ENCODE assay signal across 10 cellular contexts in genomic region chr17:46921962-46922361, GRCh38. TPM values are rescaled to one million over a fixed set of nuclear protein-coding genes. Genes with fewer than 3 reads are reported as not detected.
DNase-seq lines count a peak whose midpoint lies in the region; ATAC-seq and TF ChIP-seq lines count a peak whose summit lies in the region.
"Not testable (repeated sequence)": the region's sequence is repeated elsewhere in the genome, so short reads cannot be mapped to it uniquely, and the experiment has no call there.
"Had no signal": no experiment of that assay in that cellular context is flagged by ENCODE, and none has a peak within 500 bp of the region (broad histone marks: within the 10 kb centered on the region; RNA-seq: fewer than 3 reads in every experiment).

No MANE protein-coding gene starts in this region.

- not testable (repeated sequence) for TF ChIP-seq CTCF in BJ (IDR thresholded peaks at IDR 0.05; ENCODE audit: insufficient read depth, low read depth, low read length); HFF-Myc (IDR thresholded peaks at IDR 0.05; ENCODE audit: low read depth, low read length, missing control alignments); brain (conservative IDR thresholded peaks at IDR 0.05); gastroesophageal sphincter (IDR thresholded peaks at IDR 0.05)

- H3K9me3 Mint-ChIP-seq in activated T-cell treated with anti-CD3 and anti-CD28 coated beads, Interleukin-2, amount 50 U/mL, for 24 hours; naive B cell; stimulated activated memory B cell treated with anti-CD40 and anti-IgM and Interleukin-4, amounts not matched to agents 10 μg/mL and 1 μg/mL and 100 μg/mL, for 72 hours: not testable (repeated sequence)
- peaks cover 0 to 10% (median 0%) of the 10 kb centered on the region in 5 experiments for H3K9me3 Mint-ChIP-seq in brain

- H3K36me3 Mint-ChIP-seq in activated T-cell treated with anti-CD3 and anti-CD28 coated beads, Interleukin-2, amount 50 U/mL, for 24 hours (ENCODE audit: low read depth) = peaks cover 38% of the 10 kb centered on the region
- H3K36me3 Mint-ChIP-seq in brain; naive B cell; stimulated activated memory B cell treated with anti-CD40 and anti-IgM and Interleukin-4, amounts not matched to agents 10 μg/mL and 1 μg/mL and 100 μg/mL, for 72 hours: not testable (repeated sequence)

- not testable (repeated sequence) for H3K36me3 ChIP-seq in BJ (ENCODE audit: control insufficient read depth, insufficient read depth, low read length); SJCRH30; gastroesophageal sphincter

- H3K27ac ChIP-seq in SJCRH30, gastroesophageal sphincter: not testable (repeated sequence)

- H3K27me3 Mint-ChIP-seq in activated T-cell treated with anti-CD3 and anti-CD28 coated beads, Interleukin-2, amount 50 U/mL, for 24 hours; brain; naive B cell; stimulated activated memory B cell treated with anti-CD40 and anti-IgM and Interleukin-4, amounts not matched to agents 10 μg/mL and 1 μg/mL and 100 μg/mL, for 72 hours: not testable (repeated sequence)

- POLR2A ChIA-PET in BJ (lab: Charles Lee) = not testable (repeated sequence)

- H3K4me3 Mint-ChIP-seq in activated T-cell treated with anti-CD3 and anti-CD28 coated beads, Interleukin-2, amount 50 U/mL, for 24 hours = peak overlapping the region; percentile 85
- H3K4me3 Mint-ChIP-seq in brain = peak overlapping the region; percentile 86 to 95 (median 92)
- H3K4me3 Mint-ChIP-seq in naive B cell = peak overlapping the region; percentile 44 to 97 (median 74)
- peak overlapping the region; percentile 68 for H3K4me3 Mint-ChIP-seq in stimulated activated memory B cell treated with anti-CD40 and anti-IgM and Interleukin-4, amounts not matched to agents 10 μg/mL and 1 μg/mL and 100 μg/mL, for 72 hours

- not testable (repeated sequence) for H3K9me3 ChIP-seq in SJCRH30 (replicated peaks); gastroesophageal sphincter

- peak overlapping the region; percentile 83 for H3K27ac Mint-ChIP-seq in activated T-cell treated with anti-CD3 and anti-CD28 coated beads, Interleukin-2, amount 50 U/mL, for 24 hours
- H3K27ac Mint-ChIP-seq in brain (peak overlapping the region in 4 of 5 experiments; percentile 51 to 100 (median 73)), naive B cell (peak overlapping the region in 3 of 6 donors; percentile 56 to 99 (median 89))
- peak overlapping the region; percentile 100 for H3K27ac Mint-ChIP-seq in stimulated activated memory B cell treated with anti-CD40 and anti-IgM and Interleukin-4, amounts not matched to agents 10 μg/mL and 1 μg/mL and 100 μg/mL, for 72 hours

- CTCF ChIA-PET in BJ (lab: Yijun Ruan, JAX) = not testable (repeated sequence)

- not testable (repeated sequence) for TF ChIP-seq POLR2A in gastroesophageal sphincter (IDR thresholded peaks at IDR 0.05)

- ATAC-seq in gastroesophageal sphincter; naive B cell (ENCODE audit: low read depth in 2 of 2); stimulated activated memory B cell treated with anti-CD40 and anti-IgM and Interleukin-4, amounts not matched to agents 10 μg/mL and 1 μg/mL and 100 μg/mL, for 72 hours: not testable (repeated sequence)

- 50 to 66% methylated on average over 4 of the region's 4 CpGs for WGBS in gastroesophageal sphincter (ENCODE audit: low coverage in 1 of 2), 2 donors

- not testable (repeated sequence) for TF ChIP-seq EP300 in gastroesophageal sphincter (IDR thresholded peaks at IDR 0.05)

- peaks cover 39% of the 10 kb centered on the region for H3K4me1 Mint-ChIP-seq in activated T-cell treated with anti-CD3 and anti-CD28 coated beads, Interleukin-2, amount 50 U/mL, for 24 hours (ENCODE audit: low read depth)
- peaks cover 36% of the 10 kb centered on the region for H3K4me1 Mint-ChIP-seq in brain
- H3K4me1 Mint-ChIP-seq in naive B cell = peaks cover 36 to 43% (median 39%) of the 10 kb centered on the region in 3 donors
- H3K4me1 Mint-ChIP-seq in stimulated activated memory B cell treated with anti-CD40 and anti-IgM and Interleukin-4, amounts not matched to agents 10 μg/mL and 1 μg/mL and 100 μg/mL, for 72 hours = peaks cover 32% of the 10 kb centered on the region

- not testable (repeated sequence) for H3K4me1 ChIP-seq in SJCRH30
- peaks cover 3 to 39% (median 4%) of the 10 kb centered on the region in 3 donors for H3K4me1 ChIP-seq in gastroesophageal sphincter

- DNase-seq in BJ (ENCODE audit: low read depth); HFF-Myc (ENCODE audit: extremely low read depth, low read depth); SJCRH30; activated T-cell treated with anti-CD3 and anti-CD28 coated beads, Interleukin-2, amount 50 U/mL, for 24 hours; naive B cell: not testable (repeated sequence)

- H3K27me3 ChIP-seq in BJ (ENCODE audit: control insufficient read depth, insufficient read depth, low read length); SJCRH30; gastroesophageal sphincter: not testable (repeated sequence)

- H3K4me3 ChIP-seq in BJ (ENCODE audit: low read depth, low read length) (peak overlapping the region; percentile 90; the same call in 1 of the 2 replicates), HFF-Myc (replicated peaks; ENCODE audit: low read depth, low read length) (peak overlapping the region; percentile 90), SJCRH30 (peak overlapping the region; percentile 78; the same call in 1 of the 2 replicates), gastroesophageal sphincter (peak overlapping the region; percentile 52 to 72)

RNA-seq across cellular contexts. Expression of gene GOSR2, which starts 1.0 kb away (rescaled TPM):
- polyA plus RNA-seq in BJ (2011; rRNA removed) = 72.8 and 82.0 TPM in 2 replicates
- polyA minus RNA-seq in BJ (2011; rRNA and poly(A)+ RNA removed) = 47.1 and 70.7 TPM in 2 replicates
- 45.4 and 48.9 TPM in 2 replicates for total RNA-seq in SJCRH30 (2014; rRNA removed; shearing (Covaris generic))
- polyA plus RNA-seq in brain (ENCODE audit: insufficient read depth, low read depth, low replicate concordance) = 40.1 TPM
- total RNA-seq in gastroesophageal sphincter = 10 to 100 TPM; 37.8 to 53.1 (median 45.5) TPM
- polyA plus RNA-seq in naive B cell (ENCODE audit: low read depth in 6 of 6) = 10 to 100 TPM; 47.7 to 82.4 (median 58.1) TPM

RNA-seq across cellular contexts. Expression of gene RPRML, which starts 57.1 kb away (rescaled TPM):
- polyA plus RNA-seq in BJ (2011; rRNA removed) (not detected in 2 replicates), brain (ENCODE audit: insufficient read depth, low read depth, low replicate concordance) (3.5 TPM), naive B cell (ENCODE audit: low read depth in 6 of 6) (1 to 10 TPM in 1 of 6 donors, under 1 TPM in 4, not detected in 1; 0.42 to 1.5 (median 0.82) TPM)
- polyA minus RNA-seq in BJ (2011; rRNA and poly(A)+ RNA removed) = not detected in 2 replicates
- total RNA-seq in SJCRH30 (2014; rRNA removed; shearing (Covaris generic)) = 9.1 and 9.9 TPM in 2 replicates
- total RNA-seq in gastroesophageal sphincter = 1 to 10 TPM in 2 of 4 donors, not detected in 2; 1.1 to 1.8 TPM
- total RNA-seq: left cardiac atrium, SJSA1 had no signal
